Comparison of ENCODE assay signal across 9 cellular contexts in the genomic region with DNA sequence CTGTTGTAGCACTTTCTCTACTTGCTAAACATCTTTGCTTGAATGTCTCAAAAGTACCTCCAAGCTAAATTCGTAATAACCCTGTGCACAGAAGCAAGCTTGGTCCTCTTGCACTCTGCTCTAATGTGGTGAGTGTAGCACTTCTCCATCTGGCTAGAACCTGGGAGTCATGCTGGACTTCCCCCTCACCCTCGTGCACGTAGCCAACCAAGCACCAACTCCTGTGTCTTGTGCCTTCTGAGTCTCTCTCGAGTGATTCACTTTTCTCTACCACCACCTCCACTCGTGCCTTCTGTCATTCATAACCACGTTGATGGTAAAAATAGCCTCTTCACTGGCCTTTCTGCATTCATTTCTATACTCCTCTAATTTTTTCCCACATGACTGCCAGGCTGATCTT.
DNase-seq lines count a peak whose midpoint lies in the region; ATAC-seq and TF ChIP-seq lines count a peak whose summit lies in the region.
"Had no signal": no experiment of that assay in that cellular context is flagged by ENCODE, and none has a peak within 500 bp of the region (broad histone marks: within the 10 kb centered on the region; RNA-seq: fewer than 3 reads in every experiment).

No MANE protein-coding gene starts in this region.

- H3K27me3 Mint-ChIP-seq in activated CD4-positive, alpha-beta T cell treated with anti-CD3 and anti-CD28 coated beads for 36 hours: peaks cover 12% of the 10 kb centered on the region

- H3K4me1 Mint-ChIP-seq in activated CD4-positive, alpha-beta T cell treated with anti-CD3 and anti-CD28 coated beads for 36 hours: no peaks in the 10 kb centered on the region

- DNase-seq in activated CD4-positive, alpha-beta T cell treated with anti-CD3 and anti-CD28 coated beads for 36 hours: peak; percentile 28
- DNase-seq in activated CD4-positive, alpha-beta T cell treated with anti-CD3 and anti-CD28 coated beads for 1 hour: no peak
- no peak for DNase-seq in SJSA1 (ENCODE audit: low read depth in 1 of 2, low spot score in 2 of 2)
- no peak for DNase-seq in smooth muscle cell (lab: John Stamatoyannopoulos, UW; ENCODE audit: unreplicated experiment)
- DNase-seq in psoas muscle: no peak
- no peak for DNase-seq in thyroid gland
- DNase-seq in DMS 273 (lab: John Stamatoyannopoulos, UW; ENCODE audit: unreplicated experiment): no peak
- DNase-seq: activated CD8-positive, alpha-beta memory T cell treated with anti-CD3 and anti-CD28 coated beads for 24 hours had no signal

- 72% methylated on average over 6 of the region's 6 CpGs for WGBS in smooth muscle cell (ENCODE audit: low lambda C conversion rate)
- 69 to 80% (median 69%) methylated on average over 6 of the region's 6 CpGs for WGBS in psoas muscle, 3 donors
- 82 to 83% methylated on average over 6 of the region's 6 CpGs for WGBS in thyroid gland, 2 donors

- H4K20me1 ChIP-seq in smooth muscle cell (ENCODE audit: low read depth): no peaks in the 10 kb centered on the region

- no peak overlapping the region for H3K9ac ChIP-seq in smooth muscle cell (ENCODE audit: low read depth)

- intact Hi-C loops in activated CD4-positive, alpha-beta T cell treated with anti-CD3 and anti-CD28 coated beads for 36 hours (cut with DNase I, micrococcal nuclease): no loop called here
- intact Hi-C loops in psoas muscle (cut with DNase I) (no loop called here), thyroid gland (cut with DNase I) (no loop called here)

- POLR2A ChIA-PET in activated CD4-positive, alpha-beta T cell treated with anti-CD3 and anti-CD28 coated beads for 36 hours (lab: Charles Lee): no interaction called here

- no peak for TF ChIP-seq POLR2A in thyroid gland (IDR thresholded peaks at IDR 0.05)

- H3K4me1 ChIP-seq in SJSA1 (replicated peaks) (peaks cover 25% of the 10 kb centered on the region), smooth muscle cell (ENCODE audit: low read depth) (peaks cover 5% of the 10 kb centered on the region), psoas muscle (no peaks in the 10 kb centered on the region), thyroid gland (no peaks in the 10 kb centered on the region)

- H3K4me2 ChIP-seq in smooth muscle cell: peak overlapping the region; percentile 51

- ATAC-seq in activated CD4-positive, alpha-beta T cell treated with anti-CD3 and anti-CD28 coated beads for 36 hours: peak; percentile 81
- ATAC-seq in HG02870 (IDR thresholded peaks at IDR 0.05; ENCODE audit: unreplicated experiment) (peak; percentile 94), psoas muscle (no peak)

- no peak overlapping the region for H2AFZ ChIP-seq in smooth muscle cell (ENCODE audit: low read depth)

- TF ChIP-seq CTCF in smooth muscle cell (IDR thresholded peaks at IDR 0.05; ENCODE audit: borderline replicate concordance, insufficient read depth, poor library complexity, severe bottlenecking): no peak
- TF ChIP-seq CTCF in psoas muscle (IDR thresholded peaks at IDR 0.05): no peak
- TF ChIP-seq CTCF in thyroid gland (IDR thresholded peaks at IDR 0.05): no peak

- no peak overlapping the region for H3K4me3 Mint-ChIP-seq in activated CD4-positive, alpha-beta T cell treated with anti-CD3 and anti-CD28 coated beads for 36 hours

- H3K9me3 ChIP-seq in SJSA1 (replicated peaks): no peaks in the 10 kb centered on the region; the same call in 1 of the 2 replicates
- no peaks in the 10 kb centered on the region for H3K9me3 ChIP-seq in smooth muscle cell (replicated peaks; ENCODE audit: low read depth)
- H3K9me3 ChIP-seq in psoas muscle: peaks cover 6% of the 10 kb centered on the region
- no peaks in the 10 kb centered on the region for H3K9me3 ChIP-seq in thyroid gland

- peak overlapping the region; percentile 73 for H3K27ac ChIP-seq in SJSA1
- H3K27ac ChIP-seq in smooth muscle cell (ENCODE audit: low read depth): peak overlapping the region; percentile 58
- H3K27ac ChIP-seq in psoas muscle: no peak overlapping the region
- H3K27ac ChIP-seq in thyroid gland: no peak overlapping the region

- no peaks in the 10 kb centered on the region for H3K79me2 ChIP-seq in smooth muscle cell (ENCODE audit: low read depth)

- H3K27me3 ChIP-seq in SJSA1 (replicated peaks): no peaks in the 10 kb centered on the region
- H3K27me3 ChIP-seq in smooth muscle cell (ENCODE audit: low read depth): no peaks in the 10 kb centered on the region
- no peaks in the 10 kb centered on the region for H3K27me3 ChIP-seq in psoas muscle (ENCODE audit: insufficient read depth in 3 of 3, low read length in 2 of 3)
- no peaks in the 10 kb centered on the region for H3K27me3 ChIP-seq in thyroid gland

- peaks cover 8% of the 10 kb centered on the region for H3F3A ChIP-seq in smooth muscle cell (ENCODE audit: low read depth)

- H3K36me3 ChIP-seq in SJSA1: no peaks in the 10 kb centered on the region
- no peaks in the 10 kb centered on the region for H3K36me3 ChIP-seq in smooth muscle cell (ENCODE audit: low read depth)
- no peaks in the 10 kb centered on the region for H3K36me3 ChIP-seq in psoas muscle (ENCODE audit: insufficient read depth in 1 of 2, low read depth in 1 of 2)
- H3K36me3 ChIP-seq in thyroid gland: no peaks in the 10 kb centered on the region

- H3K4me3 ChIP-seq in SJSA1 (no peak overlapping the region), smooth muscle cell (no peak overlapping the region), psoas muscle (no peak overlapping the region), thyroid gland (replicated peaks in 1 of 3) (no peak overlapping the region)

- H3K36me3 Mint-ChIP-seq in activated CD4-positive, alpha-beta T cell treated with anti-CD3 and anti-CD28 coated beads for 36 hours (ENCODE audit: low read depth): no peaks in the 10 kb centered on the region

- no peaks in the 10 kb centered on the region for H3K9me3 Mint-ChIP-seq in activated CD4-positive, alpha-beta T cell treated with anti-CD3 and anti-CD28 coated beads for 36 hours (ENCODE audit: low read depth)

- no peak overlapping the region for H3K27ac Mint-ChIP-seq in activated CD4-positive, alpha-beta T cell treated with anti-CD3 and anti-CD28 coated beads for 36 hours

- CTCF ChIA-PET in activated CD4-positive, alpha-beta T cell treated with anti-CD3 and anti-CD28 coated beads for 36 hours (lab: Charles Lee): interaction anchor here (1.2 kb wide), 1 partner anchor 21 kb away, joined by 4 read pairs; no protein-coding TSS in a partner anchor

Comparison
In these comparisons a context has a peak if more than half of its experiments do, and no peak if none do; other contexts are left out.
1. ATAC-seq: peak in activated CD4-positive, alpha-beta T cell treated with anti-CD3 and anti-CD28 coated beads for 36 hours (single experiment) and HG02870 (single experiment); none in psoas muscle (0 of 4).
2. H3K27ac ChIP-seq: peak in SJSA1 (single experiment) and smooth muscle cell (single experiment); none in psoas muscle (single experiment) and thyroid gland (0 of 3).